2 cellular contexts compared by ENCODE assay signal in the genomic region with DNA sequence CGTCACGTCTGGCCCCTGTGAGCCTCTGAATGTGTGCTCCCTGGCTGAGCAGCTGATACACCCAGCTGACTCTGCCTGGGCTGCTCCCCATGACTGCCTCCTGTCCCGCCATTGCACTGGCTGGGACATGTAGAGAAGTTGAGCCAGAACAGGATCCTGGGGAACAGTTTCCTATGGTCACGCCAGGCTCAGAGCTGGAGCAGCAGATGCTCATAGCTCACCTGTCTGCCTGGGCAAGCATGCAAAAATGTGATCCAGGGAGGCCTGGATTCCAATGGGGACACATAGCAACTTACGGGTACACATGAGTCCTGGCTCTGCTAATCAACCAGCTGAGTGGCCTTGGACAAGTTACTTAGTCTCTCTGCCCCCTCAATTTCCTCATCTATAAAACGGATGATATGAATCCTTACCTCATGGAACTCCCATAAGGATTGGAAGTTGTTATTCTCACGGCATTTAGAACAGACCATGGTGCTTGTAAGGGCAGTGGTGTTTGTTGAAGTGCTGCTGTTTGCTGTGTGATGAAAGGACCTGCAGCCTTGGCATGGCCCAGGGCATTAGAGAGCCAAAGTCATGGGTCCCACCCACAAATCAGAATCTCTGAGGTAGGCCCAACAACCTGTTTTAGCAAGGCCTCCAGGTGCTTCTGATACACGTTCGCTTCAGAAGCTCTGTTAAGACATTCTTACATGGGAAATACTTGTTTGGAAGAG.
TF ChIP-seq lines count a peak whose summit lies in the region.

No MANE protein-coding gene starts in this region.

TF ChIP-seq in HEK293T, 16 proteins besides CTCF, POLR2A, EP300 and RAD21 (continued from another document):
- TF ChIP-seq, protein P1, sequence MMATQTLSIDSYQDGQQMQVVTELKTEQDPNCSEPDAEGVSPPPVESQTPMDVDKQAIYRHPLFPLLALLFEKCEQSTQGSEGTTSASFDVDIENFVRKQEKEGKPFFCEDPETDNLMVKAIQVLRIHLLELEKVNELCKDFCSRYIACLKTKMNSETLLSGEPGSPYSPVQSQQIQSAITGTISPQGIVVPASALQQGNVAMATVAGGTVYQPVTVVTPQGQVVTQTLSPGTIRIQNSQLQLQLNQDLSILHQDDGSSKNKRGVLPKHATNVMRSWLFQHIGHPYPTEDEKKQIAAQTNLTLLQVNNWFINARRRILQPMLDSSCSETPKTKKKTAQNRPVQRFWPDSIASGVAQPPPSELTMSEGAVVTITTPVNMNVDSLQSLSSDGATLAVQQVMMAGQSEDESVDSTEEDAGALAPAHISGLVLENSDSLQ (IDR thresholded peaks at IDR 0.05), result no peak
- TF ChIP-seq TARDBP (IDR thresholded peaks at IDR 0.05), result no peak
- no peak for TF ChIP-seq ELF4 (IDR thresholded peaks at IDR 0.05)
- TF ChIP-seq LEF1 (IDR thresholded peaks at IDR 0.05; ENCODE audit: borderline replicate concordance), result no peak

TF ChIP-seq in IMR-90, 13 proteins besides CTCF, POLR2A, EP300 and RAD21:
- TF ChIP-seq, protein P2, sequence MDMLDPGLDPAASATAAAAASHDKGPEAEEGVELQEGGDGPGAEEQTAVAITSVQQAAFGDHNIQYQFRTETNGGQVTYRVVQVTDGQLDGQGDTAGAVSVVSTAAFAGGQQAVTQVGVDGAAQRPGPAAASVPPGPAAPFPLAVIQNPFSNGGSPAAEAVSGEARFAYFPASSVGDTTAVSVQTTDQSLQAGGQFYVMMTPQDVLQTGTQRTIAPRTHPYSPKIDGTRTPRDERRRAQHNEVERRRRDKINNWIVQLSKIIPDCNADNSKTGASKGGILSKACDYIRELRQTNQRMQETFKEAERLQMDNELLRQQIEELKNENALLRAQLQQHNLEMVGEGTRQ (IDR thresholded peaks at IDR 0.05; ENCODE audit: low read depth, low read length), result no peak
- TF ChIP-seq MAZ (IDR thresholded peaks at IDR 0.05; ENCODE audit: borderline replicate concordance, low read depth, low read length), result no peak
- TF ChIP-seq, protein P3, sequence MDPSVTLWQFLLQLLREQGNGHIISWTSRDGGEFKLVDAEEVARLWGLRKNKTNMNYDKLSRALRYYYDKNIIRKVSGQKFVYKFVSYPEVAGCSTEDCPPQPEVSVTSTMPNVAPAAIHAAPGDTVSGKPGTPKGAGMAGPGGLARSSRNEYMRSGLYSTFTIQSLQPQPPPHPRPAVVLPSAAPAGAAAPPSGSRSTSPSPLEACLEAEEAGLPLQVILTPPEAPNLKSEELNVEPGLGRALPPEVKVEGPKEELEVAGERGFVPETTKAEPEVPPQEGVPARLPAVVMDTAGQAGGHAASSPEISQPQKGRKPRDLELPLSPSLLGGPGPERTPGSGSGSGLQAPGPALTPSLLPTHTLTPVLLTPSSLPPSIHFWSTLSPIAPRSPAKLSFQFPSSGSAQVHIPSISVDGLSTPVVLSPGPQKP (IDR thresholded peaks at IDR 0.05; ENCODE audit: borderline replicate concordance, low read depth, low read length), result no peak
- no peak for TF ChIP-seq NFE2L2 (IDR thresholded peaks at IDR 0.05; ENCODE audit: low read depth, low read length)
- TF ChIP-seq CHD1 (IDR thresholded peaks at IDR 0.05; ENCODE audit: low read depth, low read length), result no peak
- TF ChIP-seq RFX5 (IDR thresholded peaks at IDR 0.05; ENCODE audit: low read depth, low read length), result no peak
- no peak for TF ChIP-seq SMC3 (IDR thresholded peaks at IDR 0.05; ENCODE audit: low read depth, low read length)
- TF ChIP-seq BHLHE40 (IDR thresholded peaks at IDR 0.05; ENCODE audit: low read depth, low read length), result no peak
- TF ChIP-seq MAFK (IDR thresholded peaks at IDR 0.05; ENCODE audit: low read depth, low read length), result no peak
- TF ChIP-seq RCOR1 (IDR thresholded peaks at IDR 0.05; ENCODE audit: insufficient replicate concordance, low read length), result no peak
- no peak for TF ChIP-seq MXI1 (IDR thresholded peaks at IDR 0.05; ENCODE audit: borderline replicate concordance, low read depth, low read length)
- TF ChIP-seq FOS (IDR thresholded peaks at IDR 0.05; ENCODE audit: low read depth, low read length), result no peak
- TF ChIP-seq CEBPB (IDR thresholded peaks at IDR 0.05; ENCODE audit: low read depth, low read length), result no peak
